Comparison of ENCODE assay signal across 25 cellular contexts in genomic region chr11:67633758-67634365, GRCh38. TPM values are rescaled to one million over a fixed set of nuclear protein-coding genes. Genes with fewer than 3 reads are reported as not detected.
A peak's percentile ranks its signal among the peaks of the same experiment; 100 is the strongest.
DNase-seq lines count a peak whose midpoint lies in the region; ATAC-seq and TF ChIP-seq lines count a peak whose summit lies in the region.
"Had no signal": no experiment of that assay in that cellular context is flagged by ENCODE, and none has a peak within 500 bp of the region (broad histone marks: within the 10 kb centered on the region; RNA-seq: fewer than 3 reads in every experiment).

No MANE protein-coding gene starts in this region.

- peak overlapping the region; percentile 56 for H3K4me3 Mint-ChIP-seq in neural crest cell
- H3K4me3 Mint-ChIP-seq in activated CD8-positive, alpha-beta T cell treated with anti-CD3 and anti-CD28 coated beads for 36 hours, result no peak overlapping the region
- H3K4me3 Mint-ChIP-seq: activated naive CD4-positive, alpha-beta T cell treated with anti-CD3 and anti-CD28 coated beads for 36 hours; central memory CD8-positive, alpha-beta T cell; HFFc6 had no signal

- H3K4me1 Mint-ChIP-seq in neural crest cell, result peaks cover 16% of the 10 kb centered on the region
- H3K4me1 Mint-ChIP-seq in activated CD8-positive, alpha-beta T cell treated with anti-CD3 and anti-CD28 coated beads for 36 hours (ENCODE audit: low read depth), result peaks cover 7% of the 10 kb centered on the region

- H3K27ac Mint-ChIP-seq in neural crest cell (ENCODE audit: unreplicated experiment), result no peak overlapping the region
- no peak overlapping the region for H3K27ac Mint-ChIP-seq in activated CD8-positive, alpha-beta T cell treated with anti-CD3 and anti-CD28 coated beads for 36 hours
- H3K27ac Mint-ChIP-seq: activated naive CD4-positive, alpha-beta T cell treated with anti-CD3 and anti-CD28 coated beads for 36 hours; CD4-positive, alpha-beta T cell; HFFc6 had no signal

- no peaks in the 10 kb centered on the region for H3K9me3 ChIP-seq in duodenal mucosa (ENCODE audit: control insufficient read depth in 1 of 2, low read length in 2 of 2)
- H3K9me3 ChIP-seq: ascending aorta, esophagus squamous epithelium, neutrophil had no signal

- peak overlapping the region; percentile 53 for H3K27ac ChIP-seq in duodenal mucosa (ENCODE audit: low read depth, low read length)
- H3K27ac ChIP-seq: ascending aorta, esophagus squamous epithelium, neutrophil had no signal

- TF ChIP-seq CTCF in neural crest cell (conservative IDR thresholded peaks at IDR 0.05), result no peak
- no peak for TF ChIP-seq CTCF in activated CD8-positive, alpha-beta T cell treated with anti-CD3 and anti-CD28 coated beads for 36 hours (IDR thresholded peaks at IDR 0.05)

- H3K27me3 ChIP-seq in duodenal mucosa (ENCODE audit: control insufficient read depth in 1 of 2, insufficient read depth in 2 of 2, low read length in 2 of 2), result no peaks in the 10 kb centered on the region
- H3K27me3 ChIP-seq: ascending aorta had no signal

- no peaks in the 10 kb centered on the region for H3K9me3 Mint-ChIP-seq in neural crest cell
- no peaks in the 10 kb centered on the region for H3K9me3 Mint-ChIP-seq in activated CD8-positive, alpha-beta T cell treated with anti-CD3 and anti-CD28 coated beads for 36 hours
- H3K9me3 Mint-ChIP-seq: activated naive CD4-positive, alpha-beta T cell treated with anti-CD3 and anti-CD28 coated beads for 36 hours; CD4-positive, alpha-beta T cell; central memory CD8-positive, alpha-beta T cell; HFFc6 had no signal

- POLR2A ChIA-PET in activated CD8-positive, alpha-beta T cell treated with anti-CD3 and anti-CD28 coated beads for 36 hours (lab: Charles Lee), result interaction anchor here (1.2 kb wide), 1 partner anchor 13 kb away, joined by 3 read pairs; no protein-coding TSS in a partner anchor

- peaks cover 50% of the 10 kb centered on the region in 2 donors for H3K4me1 ChIP-seq in duodenal mucosa (ENCODE audit: control insufficient read depth in 1 of 2, insufficient read depth in 2 of 2, low read length in 2 of 2)

- CTCF ChIA-PET in activated CD8-positive, alpha-beta T cell treated with anti-CD3 and anti-CD28 coated beads for 36 hours (lab: Charles Lee), result interaction anchor here (0.7 to 8.6 kb wide), 2 partner anchors 14 to 26 kb away, joined by 3 to 127 read pairs; partner anchors contain the start of gene ACY3

- H3K36me3 ChIP-seq in duodenal mucosa (ENCODE audit: control insufficient read depth in 1 of 2, insufficient read depth in 2 of 2, low read length in 2 of 2), result no peaks in the 10 kb centered on the region
- H3K36me3 ChIP-seq: ascending aorta, esophagus squamous epithelium, neutrophil had no signal

- intact Hi-C loops in activated CD8-positive, alpha-beta T cell treated with anti-CD3 and anti-CD28 coated beads for 36 hours (cut with micrococcal nuclease), result no loop called here

- no peak overlapping the region for H3K4me3 ChIP-seq in duodenal mucosa (ENCODE audit: low read depth in 1 of 2, low read length in 2 of 2)
- H3K4me3 ChIP-seq: ascending aorta, esophagus squamous epithelium had no signal

- ATAC-seq in activated CD8-positive, alpha-beta T cell treated with anti-CD3 and anti-CD28 coated beads for 36 hours, result no peak
- no peak for ATAC-seq in GM18861 (IDR thresholded peaks at IDR 0.05; ENCODE audit: unreplicated experiment)
- ATAC-seq: left lobe of liver had no signal

- peak overlapping the region; percentile 16 to 68 for H3K9ac ChIP-seq in duodenal mucosa (ENCODE audit: low read depth in 1 of 2, low read length in 2 of 2)

- no peaks in the 10 kb centered on the region for H3K27me3 Mint-ChIP-seq in neural crest cell (ENCODE audit: low read depth)
- no peaks in the 10 kb centered on the region for H3K27me3 Mint-ChIP-seq in activated CD8-positive, alpha-beta T cell treated with anti-CD3 and anti-CD28 coated beads for 36 hours
- H3K27me3 Mint-ChIP-seq: CD4-positive, alpha-beta T cell; central memory CD8-positive, alpha-beta T cell had no signal

- H3K36me3 Mint-ChIP-seq in neural crest cell (ENCODE audit: low read depth), result no peaks in the 10 kb centered on the region
- no peaks in the 10 kb centered on the region for H3K36me3 Mint-ChIP-seq in activated CD8-positive, alpha-beta T cell treated with anti-CD3 and anti-CD28 coated beads for 36 hours (ENCODE audit: low read depth)

- DNase-seq in D341Med (ENCODE audit: low spot score) (peak; percentile 12), neural crest cell (ENCODE audit: low read depth, low spot score) (no peak), T-helper 9 cell (no peak)
- DNase-seq in activated CD8-positive, alpha-beta T cell treated with anti-CD3 and anti-CD28 coated beads for 36 hours, result no peak
- DNase-seq: ACHN; activated CD4-positive, alpha-beta T cell treated with anti-CD3 and anti-CD28 coated beads, Interleukin-2, amount 50 U/mL, for 1 hour; activated naive CD4-positive, alpha-beta T cell treated with anti-CD3 and anti-CD28 coated beads for 36 hours; CD4-positive, alpha-beta T cell; effector CD8-positive, alpha-beta T cell; esophagus squamous epithelium; HFFc6; MM.1S; NCI-H748 treated with DMSO at 0.1 percent for 48 hours; OCI-M1; retina; stimulated activated CD4-positive, alpha-beta T cell treated with anti-CD3 and anti-CD28 coated beads, Interleukin-15, amount 100 ng/mL, for 24 hours; T-helper 1 cell had no signal

RNA-seq across cellular contexts. Expression of gene NUDT8, which starts 4.1 kb away (rescaled TPM):
- 11.0 and 13.9 TPM in 2 replicates for total RNA-seq in neural crest cell
- total RNA-seq in activated CD8-positive, alpha-beta T cell treated with anti-CD3 and anti-CD28 coated beads for 36 hours, result 10 to 100 TPM; 35.5 to 39.5 TPM

RNA-seq across cellular contexts. Expression of gene TBX10, which starts 5.7 kb away (rescaled TPM):
- total RNA-seq in neural crest cell, result not detected in 2 replicates
- total RNA-seq in activated CD8-positive, alpha-beta T cell treated with anti-CD3 and anti-CD28 coated beads for 36 hours, result not detected
- total RNA-seq: activated naive CD4-positive, alpha-beta T cell treated with anti-CD3 and anti-CD28 coated beads for 36 hours; ascending aorta; CD4-positive, alpha-beta T cell; esophagus squamous epithelium; HFFc6; mononuclear cell; temporal lobe had no signal

RNA-seq across cellular contexts. Expression of gene ACY3, which starts 16.7 kb away (rescaled TPM):
- total RNA-seq in neural crest cell, result not detected in 2 replicates
- under 1 TPM; 0.31 to 0.61 TPM for total RNA-seq in activated CD8-positive, alpha-beta T cell treated with anti-CD3 and anti-CD28 coated beads for 36 hours
- total RNA-seq: activated naive CD4-positive, alpha-beta T cell treated with anti-CD3 and anti-CD28 coated beads for 36 hours; ascending aorta; HFFc6; temporal lobe had no signal

RNA-seq across cellular contexts. Expression of gene NDUFV1, which starts 27.1 kb away (rescaled TPM):
- total RNA-seq in neural crest cell, result 182 and 191 TPM in 2 replicates
- total RNA-seq in activated CD8-positive, alpha-beta T cell treated with anti-CD3 and anti-CD28 coated beads for 36 hours, result 100 to 1,000 TPM; 315 to 317 TPM

RNA-seq across cellular contexts. Expression of gene ALDH3B2, which starts 40.6 kb away (rescaled TPM):
- not detected in 2 replicates for total RNA-seq in neural crest cell
- not detected for total RNA-seq in activated CD8-positive, alpha-beta T cell treated with anti-CD3 and anti-CD28 coated beads for 36 hours
- total RNA-seq: activated naive CD4-positive, alpha-beta T cell treated with anti-CD3 and anti-CD28 coated beads for 36 hours; ascending aorta; CD4-positive, alpha-beta T cell; HFFc6; left lobe of liver; mononuclear cell had no signal
